In the genomic region with DNA sequence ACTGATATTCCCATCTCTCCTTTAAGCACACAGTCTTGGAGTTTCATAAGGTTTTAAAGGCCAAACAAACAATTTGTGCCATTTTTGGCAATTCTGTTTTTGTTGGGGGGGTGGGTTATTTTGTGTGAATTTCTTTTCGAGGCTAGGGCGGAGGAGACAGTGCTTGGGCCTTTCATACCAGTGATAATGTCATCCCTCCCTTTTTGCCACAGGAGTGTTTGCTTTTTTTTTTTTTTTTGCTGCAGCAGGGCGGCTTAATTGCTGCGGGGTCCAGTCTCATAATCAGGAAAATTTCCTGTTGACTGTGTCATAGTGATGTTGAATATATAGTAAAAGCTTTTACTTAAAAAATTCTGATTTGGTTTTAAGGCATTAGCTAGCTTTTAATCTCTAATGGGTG, we compare ENCODE assay signal across 1 cellular context.
TF ChIP-seq lines count a peak whose summit lies in the region.

No MANE protein-coding gene starts in this region.

TF ChIP-seq in WTC11, 78 proteins besides CTCF, POLR2A, EP300 and RAD21 (continued from another document):
- TF ChIP-seq, protein P1, sequence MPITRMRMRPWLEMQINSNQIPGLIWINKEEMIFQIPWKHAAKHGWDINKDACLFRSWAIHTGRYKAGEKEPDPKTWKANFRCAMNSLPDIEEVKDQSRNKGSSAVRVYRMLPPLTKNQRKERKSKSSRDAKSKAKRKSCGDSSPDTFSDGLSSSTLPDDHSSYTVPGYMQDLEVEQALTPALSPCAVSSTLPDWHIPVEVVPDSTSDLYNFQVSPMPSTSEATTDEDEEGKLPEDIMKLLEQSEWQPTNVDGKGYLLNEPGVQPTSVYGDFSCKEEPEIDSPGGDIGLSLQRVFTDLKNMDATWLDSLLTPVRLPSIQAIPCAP (CRISPR knock-in tag; IDR thresholded peaks at IDR 0.05) = no peak
- TF ChIP-seq GTF2I (CRISPR knock-in tag; conservative IDR thresholded peaks at IDR 0.05) (no peak), ZNF121 (CRISPR knock-in tag; IDR thresholded peaks at IDR 0.05) (no peak), ELF4 (CRISPR knock-in tag; IDR thresholded peaks at IDR 0.05; ENCODE audit: low read depth) (no peak), SOX15 (CRISPR knock-in tag; IDR thresholded peaks at IDR 0.05) (no peak)
